8 cellular contexts compared by ENCODE assay signal in the genomic region with DNA sequence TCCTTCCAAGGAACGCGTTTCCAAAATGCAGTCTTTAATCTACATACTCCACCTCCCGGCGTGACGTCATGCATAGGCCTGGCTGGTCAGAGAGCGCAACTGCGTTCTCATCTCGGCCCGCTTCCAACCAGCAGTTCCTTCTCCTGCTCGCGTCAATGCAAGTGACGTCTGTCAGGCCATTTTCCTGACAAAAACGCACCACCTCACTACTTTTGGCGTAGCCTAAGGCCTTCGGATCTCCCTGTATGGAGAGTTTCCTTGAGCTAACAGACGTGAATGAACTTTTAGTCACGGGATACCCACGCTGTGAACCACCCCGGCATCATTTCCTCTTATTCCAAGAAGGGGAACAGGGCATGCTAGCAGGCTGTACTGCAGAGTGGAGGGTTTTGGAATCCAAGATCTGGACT. TPM values are rescaled to one million over a fixed set of nuclear protein-coding genes. Genes with fewer than 3 reads are reported as not detected.
A peak's percentile ranks its signal among the peaks of the same experiment; 100 is the strongest.
DNase-seq lines count a peak whose midpoint lies in the region; ATAC-seq and TF ChIP-seq lines count a peak whose summit lies in the region.

No MANE protein-coding gene starts in this region.

- H3K9me3 ChIP-seq in psoas muscle: no peaks in the 10 kb centered on the region

- ATAC-seq in psoas muscle: peak in 1 of 4 donors; percentile 42
- ATAC-seq in HG03196 (IDR thresholded peaks at IDR 0.05; ENCODE audit: unreplicated experiment): no peak

- DNase-seq in activated naive CD4-positive, alpha-beta T cell treated with Interleukin-2 at 50 U/mL for 16 hours: peak; percentile 33
- DNase-seq in activated naive CD4-positive, alpha-beta T cell (lab: John Stamatoyannopoulos, UW): no peak
- peak; percentile 21 for DNase-seq in activated T-cell treated with anti-CD3 and anti-CD28 coated beads for 48 hours (ENCODE audit: low read depth)
- peak; percentile 73 for DNase-seq in fibroblast of villous mesenchyme (ENCODE audit: low read depth)
- DNase-seq in psoas muscle: peak; percentile 25 to 71
- no peak for DNase-seq in activated gamma-delta T cell treated with Interleukin-2 at 50 U/mL for 16 hours
- no peak for DNase-seq in LoVo (ENCODE audit: low spot score)

- intact Hi-C loops in psoas muscle (cut with DNase I): no loop called here

- WGBS in psoas muscle, 3 donors: 45 to 50% (median 46%) methylated on average over 19 of the region's 19 CpGs

- TF ChIP-seq CTCF in fibroblast of villous mesenchyme (IDR thresholded peaks at IDR 0.05; ENCODE audit: insufficient read depth, low read depth, low read length): no peak
- TF ChIP-seq CTCF in psoas muscle (IDR thresholded peaks at IDR 0.05): no peak

- peak overlapping the region; percentile 37 for H3K4me3 ChIP-seq in fibroblast of villous mesenchyme (ENCODE audit: low read depth, low read length)
- peak overlapping the region; percentile 25 for H3K4me3 ChIP-seq in psoas muscle

- H3K27me3 ChIP-seq in psoas muscle (ENCODE audit: insufficient read depth in 3 of 3, low read length in 2 of 3): peaks cover 0 to 13% (median 2%) of the 10 kb centered on the region in 3 donors

- H3K36me3 ChIP-seq in psoas muscle (ENCODE audit: insufficient read depth in 1 of 2, low read depth in 1 of 2): no peaks in the 10 kb centered on the region

- no peak overlapping the region for H3K27ac ChIP-seq in psoas muscle

- H3K4me1 ChIP-seq in psoas muscle: no peaks in the 10 kb centered on the region

RNA-seq across cellular contexts. Expression of a gene that starts 25.0 kb away (rescaled TPM):
- total RNA-seq in fibroblast of villous mesenchyme (under 0.01 and 0.43 TPM in 2 replicates), psoas muscle (1 to 10 TPM in 1 of 4 donors, under 1 TPM in 2, not detected in 1; 0.13 to 3.5 (median 0.14) TPM)
- under 1 TPM; 0.05 to 0.09 (median 0.06) TPM for polyA plus RNA-seq in psoas muscle

RNA-seq across cellular contexts. Expression of a gene that starts 25.5 kb away (rescaled TPM):
- 16.1 and 25.9 TPM in 2 replicates for total RNA-seq in fibroblast of villous mesenchyme
- 10 to 100 TPM; 11.0 to 23.2 (median 16.6) TPM for total RNA-seq in psoas muscle
- polyA plus RNA-seq in psoas muscle: 10 to 100 TPM; 13.9 to 17.9 (median 17.1) TPM

Comparison
In these comparisons a context has a peak if more than half of its experiments do, and no peak if none do; other contexts are left out.
1. DNase-seq: peak in activated naive CD4-positive, alpha-beta T cell treated with Interleukin-2 at 50 U/mL for 16 hours (single experiment), activated T-cell treated with anti-CD3 and anti-CD28 coated beads for 48 hours (single experiment), fibroblast of villous mesenchyme (single experiment) and psoas muscle (2 of 2); none in activated naive CD4-positive, alpha-beta T cell (0 of 4), activated gamma-delta T cell treated with Interleukin-2 at 50 U/mL for 16 hours (single experiment) and LoVo (single experiment).